ENCODE assay signal across 8 cellular contexts in genomic region chr10:122051609-122052385, GRCh38.
DNase-seq lines count a peak whose midpoint lies in the region; ATAC-seq and TF ChIP-seq lines count a peak whose summit lies in the region.

No MANE protein-coding gene starts in this region.

- H3K27ac Mint-ChIP-seq in GM23338: no peak overlapping the region

- TF ChIP-seq CTCF in GM23338 (conservative IDR thresholded peaks at IDR 0.05; ENCODE audit: low read depth in 2 of 2) (peak; percentile 67 to 82), fibroblast of villous mesenchyme (IDR thresholded peaks at IDR 0.05; ENCODE audit: insufficient read depth, low read depth, low read length) (peak; percentile 86)

- peak overlapping the region; percentile 80; the same call in 1 of the 2 replicates for H2AFZ ChIP-seq in GM23338

- ATAC-seq in GM23338: peak; percentile 74
- ATAC-seq in GM18511 (IDR thresholded peaks at IDR 0.05; ENCODE audit: unreplicated experiment): no peak
- no peak for ATAC-seq in HG02981 (IDR thresholded peaks at IDR 0.05; ENCODE audit: unreplicated experiment)

- no peaks in the 10 kb centered on the region for H3K9me3 ChIP-seq in SJSA1 (replicated peaks)

- no peak overlapping the region for H3K4me3 ChIP-seq in GM23338
- no peak overlapping the region for H3K4me3 ChIP-seq in SJSA1
- no peak overlapping the region for H3K4me3 ChIP-seq in fibroblast of villous mesenchyme (ENCODE audit: low read depth, low read length)

- no peak overlapping the region for H3K4me2 ChIP-seq in GM23338

- H3K36me3 ChIP-seq in GM23338 (ENCODE audit: insufficient read depth) (no peaks in the 10 kb centered on the region), SJSA1 (no peaks in the 10 kb centered on the region)

- H3K27ac ChIP-seq in GM23338 (ENCODE audit: low read depth) (no peak overlapping the region), SJSA1 (peak overlapping the region; percentile 55)

- peaks cover 21% of the 10 kb centered on the region for H3K4me1 Mint-ChIP-seq in GM23338

- no peaks in the 10 kb centered on the region for H3F3A ChIP-seq in GM23338 (replicated peaks; ENCODE audit: low read depth)

- H3K27me3 ChIP-seq in GM23338 (ENCODE audit: insufficient read depth) (no peaks in the 10 kb centered on the region), SJSA1 (replicated peaks) (no peaks in the 10 kb centered on the region)

- H3K9me3 Mint-ChIP-seq in GM23338: no peaks in the 10 kb centered on the region; the same call in 2 of the 3 replicates

- H3K79me2 ChIP-seq in GM23338 (replicated peaks; ENCODE audit: insufficient read depth): no peaks in the 10 kb centered on the region

- peaks cover 9% of the 10 kb centered on the region for H3K27me3 Mint-ChIP-seq in GM23338 (ENCODE audit: insufficient read depth, low read depth, poor library complexity)

- no peak overlapping the region for H3K4me3 Mint-ChIP-seq in GM23338

- no peaks in the 10 kb centered on the region; the same call in 1 of the 2 replicates for H3K4me1 ChIP-seq in GM23338 (ENCODE audit: insufficient read depth)
- H3K4me1 ChIP-seq in SJSA1 (replicated peaks): peaks cover 21% of the 10 kb centered on the region

- H3K9me2 ChIP-seq in GM23338 (ENCODE audit: insufficient read depth): no peaks in the 10 kb centered on the region

- peak; percentile 92 for DNase-seq in GM23338 (ENCODE audit: low spot score)
- DNase-seq in SJSA1 (ENCODE audit: low read depth in 1 of 2, low spot score in 2 of 2): peak; percentile 82 to 92
- DNase-seq in fibroblast of villous mesenchyme (ENCODE audit: low read depth): peak; percentile 70
- DNase-seq in pulmonary artery endothelial cell (ENCODE audit: low read depth, low spot score): peak; percentile 51
- DNase-seq in NCI-H2107 treated with DMSO at 0.1 percent for 48 hours (lab: John Stamatoyannopoulos, UW; ENCODE audit: unreplicated experiment): no peak
- DNase-seq in NCI-H2107 (lab: John Stamatoyannopoulos, UW): no peak

- no peaks in the 10 kb centered on the region; the same call in 2 of the 3 replicates for H3K36me3 Mint-ChIP-seq in GM23338 (ENCODE audit: low read depth)

- no peaks in the 10 kb centered on the region for H4K20me1 ChIP-seq in GM23338 (replicated peaks; ENCODE audit: insufficient read depth)

TF ChIP-seq in GM23338, 12 proteins besides CTCF, POLR2A, EP300 and RAD21:
- TF ChIP-seq CREB1 (CRISPR knock-in tag; IDR thresholded peaks at IDR 0.05; ENCODE audit: low read depth) (no peak), POLR2AphosphoS5 (IDR thresholded peaks at IDR 0.05; ENCODE audit: low read depth) (no peak), JUNB (IDR thresholded peaks at IDR 0.05; ENCODE audit: unreplicated experiment) (no peak), REST (IDR thresholded peaks at IDR 0.05; ENCODE audit: unreplicated experiment) (no peak), NANOG (IDR thresholded peaks at IDR 0.05; ENCODE audit: borderline replicate concordance) (no peak), STAT1 (IDR thresholded peaks at IDR 0.05; ENCODE audit: unreplicated experiment) (no peak), ETS1 (IDR thresholded peaks at IDR 0.05) (no peak), EZH2phosphoT487 (IDR thresholded peaks at IDR 0.05; ENCODE audit: unreplicated experiment) (no peak)

Comparison
In these comparisons a context has a peak if more than half of its experiments do, and no peak if none do; other contexts are left out.
1. DNase-seq: peak in GM23338 (single experiment), SJSA1 (2 of 2), fibroblast of villous mesenchyme (single experiment) and pulmonary artery endothelial cell (single experiment); none in NCI-H2107 treated with DMSO at 0.1 percent for 48 hours (single experiment) and NCI-H2107 (single experiment).